ENCODE assay signal across 8 cellular contexts in the genomic region with DNA sequence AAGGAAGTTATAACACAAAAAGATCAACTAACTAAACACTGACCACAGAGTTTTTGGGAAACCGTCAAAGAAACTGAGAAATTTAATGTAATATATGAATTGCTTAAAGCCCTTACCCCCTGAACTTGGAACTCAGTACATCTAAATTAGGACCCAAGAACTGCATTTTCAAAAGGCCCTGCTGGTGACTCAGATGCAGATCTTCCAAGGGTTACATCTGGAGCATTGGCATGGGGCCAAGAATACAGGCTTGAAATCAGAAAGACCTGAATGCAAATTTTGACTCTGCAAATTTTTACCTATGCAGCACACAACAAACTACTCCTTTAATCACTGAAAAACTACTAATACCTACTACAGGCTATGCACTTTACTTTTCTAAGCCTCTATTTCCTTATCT. TPM values are rescaled to one million over a fixed set of nuclear protein-coding genes. Genes with fewer than 3 reads are reported as not detected.
DNase-seq lines count a peak whose midpoint lies in the region; ATAC-seq and TF ChIP-seq lines count a peak whose summit lies in the region.

No MANE protein-coding gene starts in this region.

- DNase-seq in cardiac muscle cell (ENCODE audit: low read depth in 1 of 2, low spot score in 1 of 2) = peak; percentile 56 to 89
- no peak for DNase-seq in left ventricle myocardium inferior
- DNase-seq in NAMALWA (ENCODE audit: low spot score) = peak; percentile 61
- DNase-seq in dermis blood vessel endothelial cell = peak; percentile 92
- DNase-seq in stromal cell of bone marrow (ENCODE audit: low read depth) = peak; percentile 60
- no peak for DNase-seq in NCI-H1092 treated with DMSO at 0.1 percent for 48 hours (lab: John Stamatoyannopoulos, UW)
- DNase-seq in posterior vena cava (ENCODE audit: low spot score) = no peak

- H3K9me3 ChIP-seq in cardiac muscle cell (ENCODE audit: low read depth) = no peaks in the 10 kb centered on the region
- H3K9me3 ChIP-seq in left ventricle myocardium inferior (replicated peaks) = no peaks in the 10 kb centered on the region

- ATAC-seq in GM18873 (IDR thresholded peaks at IDR 0.05; ENCODE audit: low FRiP score, unreplicated experiment) = no peak

- H3K36me3 ChIP-seq in cardiac muscle cell = no peaks in the 10 kb centered on the region
- H3K36me3 ChIP-seq in left ventricle myocardium inferior = peaks cover 20% of the 10 kb centered on the region

- intact Hi-C loops in left ventricle myocardium inferior (cut with micrococcal nuclease) (no loop called here), posterior vena cava (cut with DNase I) (no loop called here)

- no peak overlapping the region for H3K27ac ChIP-seq in cardiac muscle cell
- H3K27ac ChIP-seq in left ventricle myocardium inferior (replicated peaks) = no peak overlapping the region

- no peak for TF ChIP-seq CTCF in cardiac muscle cell (IDR thresholded peaks at IDR 0.05; ENCODE audit: low read depth, low read length)
- no peak for TF ChIP-seq CTCF in left ventricle myocardium inferior (IDR thresholded peaks at IDR 0.05; ENCODE audit: borderline replicate concordance)

- H3K27me3 ChIP-seq in cardiac muscle cell (no peaks in the 10 kb centered on the region), left ventricle myocardium inferior (ENCODE audit: low read depth) (no peaks in the 10 kb centered on the region)

- H3K4me3 ChIP-seq in cardiac muscle cell (no peak overlapping the region), left ventricle myocardium inferior (no peak overlapping the region)

- H3K4me1 ChIP-seq in cardiac muscle cell (ENCODE audit: low read depth) (no peaks in the 10 kb centered on the region), left ventricle myocardium inferior (peaks cover 12% of the 10 kb centered on the region)

RNA-seq across cellular contexts. Expression of a gene that starts 43.9 kb away (rescaled TPM):
- total RNA-seq in cardiac muscle cell (7.3 and 11.4 TPM in 2 replicates), left ventricle myocardium inferior (7.9 TPM), dermis blood vessel endothelial cell (3.6 and 7.3 TPM in 2 replicates), posterior vena cava (10 to 100 TPM in 1 of 2 donors, 1 to 10 TPM in 1; 8.5 to 10.1 TPM)
- 15.4 and 26.1 TPM in 2 replicates for polyA plus RNA-seq in cardiac muscle cell

RNA-seq across cellular contexts. Expression of a gene that starts 51.7 kb away (rescaled TPM):
- 22.7 and 30.3 TPM in 2 replicates for total RNA-seq in cardiac muscle cell
- polyA plus RNA-seq in cardiac muscle cell = 15.9 and 18.8 TPM in 2 replicates
- total RNA-seq in left ventricle myocardium inferior = 5.6 TPM
- total RNA-seq in dermis blood vessel endothelial cell = 22.8 and 23.0 TPM in 2 replicates
- total RNA-seq in posterior vena cava = 10 to 100 TPM; 10.4 to 12.9 TPM

Comparison
In these comparisons a context has a peak if more than half of its experiments do, and no peak if none do; other contexts are left out.
1. DNase-seq: peak in cardiac muscle cell (2 of 2), NAMALWA (single experiment), dermis blood vessel endothelial cell (single experiment) and stromal cell of bone marrow (single experiment); none in left ventricle myocardium inferior (single experiment), NCI-H1092 treated with DMSO at 0.1 percent for 48 hours (single experiment) and posterior vena cava (single experiment).